Comparison of ENCODE assay signal across 17 cellular contexts in the genomic region with DNA sequence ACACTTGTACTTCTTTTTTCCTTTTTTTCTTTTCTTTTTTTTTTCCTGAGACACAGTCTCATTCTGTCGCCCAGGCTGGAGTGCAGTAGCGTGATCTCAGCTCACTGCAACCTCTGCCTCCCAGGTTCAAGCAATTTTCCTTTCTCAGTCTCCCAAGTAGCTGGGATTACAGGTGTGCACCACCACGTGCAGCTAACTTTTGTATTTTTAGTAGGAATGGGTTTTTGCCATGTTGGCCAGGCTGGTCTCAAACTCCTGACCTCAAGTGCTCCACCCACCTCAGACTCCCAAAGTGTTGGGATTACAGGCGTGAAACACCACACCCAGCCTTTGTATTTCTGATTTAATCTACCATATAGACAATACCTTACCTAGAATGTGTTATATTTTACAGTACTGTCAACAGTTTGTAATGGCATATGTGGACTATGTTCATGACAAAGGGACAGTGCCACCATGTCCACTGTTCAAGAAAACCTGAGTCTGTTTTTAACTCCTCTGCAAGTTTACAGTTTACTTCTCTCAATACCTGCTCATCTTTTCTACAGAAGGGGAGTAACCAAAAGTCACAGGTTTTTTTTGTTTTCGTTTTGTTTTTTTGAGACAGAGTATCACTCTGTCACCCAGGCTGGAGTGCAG.
DNase-seq lines count a peak whose midpoint lies in the region; ATAC-seq, FAIRE-seq and TF ChIP-seq lines count a peak whose summit lies in the region.
"Had no signal": no experiment of that assay in that cellular context is flagged by ENCODE, and none has a peak within 500 bp of the region (broad histone marks: within the 10 kb centered on the region; RNA-seq: fewer than 3 reads in every experiment).

No MANE protein-coding gene starts in this region.

- peaks cover 3 to 41% of the 10 kb centered on the region in 2 donors for H3K36me3 ChIP-seq in psoas muscle (ENCODE audit: insufficient read depth in 1 of 2, low read depth in 1 of 2)
- H3K36me3 ChIP-seq: cardiac muscle cell had no signal

- CTCF ChIA-PET in activated CD4-positive, alpha-beta memory T cell treated with anti-CD3 and anti-CD28 coated beads, Interleukin-2, amount 10 ng/mL, durations not matched to agents 7 days and 5 days (lab: Charles Lee), result interaction anchor here (0.8 to 8.2 kb wide), 11 partner anchors 9 to 82 kb away, joined by 3 to 66 read pairs (median 11); no protein-coding TSS in a partner anchor
- CTCF ChIA-PET in GM10248 (lab: Yijun Ruan, JAX), result interaction anchor here (0.6 to 6.7 kb wide), 11 partner anchors 8 to 82 kb away, joined by 3 to 97 read pairs (median 7); no protein-coding TSS in a partner anchor

- intact Hi-C loops in activated CD4-positive, alpha-beta T cell treated with anti-CD3 and anti-CD28 coated beads, Interleukin-2, amount 10 ng/mL, durations not matched to agents 24 days and 14 days (cut with micrococcal nuclease), result no loop called here
- intact Hi-C loops in psoas muscle (cut with DNase I), result loop anchor here in 1 of 2 donors (10.0 kb wide), 1 partner anchor 293 kb away; the partner anchor contains the start of gene COPG2

- peak; percentile 75 for DNase-seq in activated CD4-positive, alpha-beta T cell treated with anti-CD3 and anti-CD28 coated beads, Interleukin-2, amount 10 ng/mL, durations not matched to agents 24 days and 14 days
- no peak for DNase-seq in activated CD4-positive, alpha-beta T cell treated with anti-CD3 and anti-CD28 coated beads, Interleukin-2, amount 50 U/mL, for 48 hours
- DNase-seq in GM19239 (ENCODE audit: insufficient read length, low spot score) (no peak), psoas muscle (no peak), GM10248 (ENCODE audit: extremely low spot score) (no peak)
- no peak for DNase-seq in activated CD4-positive, alpha-beta memory T cell treated with anti-CD3 and anti-CD28 coated beads, Interleukin-2, amount 10 ng/mL, durations not matched to agents 7 days and 5 days
- no peak for DNase-seq in NK-92 treated with Interleukin-12 subunit alpha and Interleukin-12 subunit beta, amount 100 ng/mL, for 24 hours (lab: John Stamatoyannopoulos, UW)
- DNase-seq: activated T-cell treated with anti-CD3 and anti-CD28 coated beads, Interleukin-2, amount 50 U/mL, for 4 hours; DMS79; heart right ventricle; NCI-H1092 had no signal

- peaks cover 77% of the 10 kb centered on the region for H3K36me3 Mint-ChIP-seq in activated CD4-positive, alpha-beta T cell treated with anti-CD3 and anti-CD28 coated beads, Interleukin-2, amount 10 ng/mL, durations not matched to agents 24 days and 14 days (ENCODE audit: low read depth)
- peaks cover 83% of the 10 kb centered on the region for H3K36me3 Mint-ChIP-seq in activated CD4-positive, alpha-beta memory T cell treated with anti-CD3 and anti-CD28 coated beads, Interleukin-2, amount 10 ng/mL, durations not matched to agents 7 days and 5 days (ENCODE audit: low read depth)
- H3K36me3 Mint-ChIP-seq: type B pancreatic cell had no signal

- no peaks in the 10 kb centered on the region for H3K9me3 ChIP-seq in psoas muscle
- H3K9me3 ChIP-seq: heart right ventricle had no signal

- H3K27me3 ChIP-seq in psoas muscle (ENCODE audit: insufficient read depth in 3 of 3, low read length in 2 of 3), result no peaks in the 10 kb centered on the region
- H3K27me3 ChIP-seq: cardiac muscle cell, heart right ventricle had no signal

- TF ChIP-seq CTCF in psoas muscle (IDR thresholded peaks at IDR 0.05) (no peak), GM10248 (IDR thresholded peaks at IDR 0.05; ENCODE audit: control extremely low read depth, extremely low read depth, low read depth, missing control alignments) (no peak)

- peaks cover 59% of the 10 kb centered on the region for H3K4me1 Mint-ChIP-seq in activated CD4-positive, alpha-beta T cell treated with anti-CD3 and anti-CD28 coated beads, Interleukin-2, amount 10 ng/mL, durations not matched to agents 24 days and 14 days
- peaks cover 72% of the 10 kb centered on the region for H3K4me1 Mint-ChIP-seq in activated CD4-positive, alpha-beta memory T cell treated with anti-CD3 and anti-CD28 coated beads, Interleukin-2, amount 10 ng/mL, durations not matched to agents 7 days and 5 days

- no peaks in the 10 kb centered on the region for H3K9me3 Mint-ChIP-seq in activated CD4-positive, alpha-beta T cell treated with anti-CD3 and anti-CD28 coated beads, Interleukin-2, amount 10 ng/mL, durations not matched to agents 24 days and 14 days
- no peaks in the 10 kb centered on the region for H3K9me3 Mint-ChIP-seq in activated CD4-positive, alpha-beta memory T cell treated with anti-CD3 and anti-CD28 coated beads, Interleukin-2, amount 10 ng/mL, durations not matched to agents 7 days and 5 days
- H3K9me3 Mint-ChIP-seq: activated T-cell treated with anti-CD3 and anti-CD28 coated beads, Interleukin-2, amount 50 U/mL, for 4 hours; type B pancreatic cell had no signal

- H3K27ac Mint-ChIP-seq in activated CD4-positive, alpha-beta T cell treated with anti-CD3 and anti-CD28 coated beads, Interleukin-2, amount 10 ng/mL, durations not matched to agents 24 days and 14 days, result peak overlapping the region; percentile 90
- peak overlapping the region; percentile 88 for H3K27ac Mint-ChIP-seq in activated CD4-positive, alpha-beta memory T cell treated with anti-CD3 and anti-CD28 coated beads, Interleukin-2, amount 10 ng/mL, durations not matched to agents 7 days and 5 days
- H3K27ac Mint-ChIP-seq: type B pancreatic cell had no signal

- ATAC-seq in psoas muscle (no peak), GM18858 (IDR thresholded peaks at IDR 0.05; ENCODE audit: unreplicated experiment) (no peak)
- ATAC-seq: activated T-cell treated with anti-CD3 and anti-CD28 coated beads, Interleukin-2, amount 50 U/mL, for 4 hours; heart right ventricle; left lobe of liver had no signal

- peak overlapping the region; percentile 88 for H3K4me3 Mint-ChIP-seq in activated CD4-positive, alpha-beta T cell treated with anti-CD3 and anti-CD28 coated beads, Interleukin-2, amount 10 ng/mL, durations not matched to agents 24 days and 14 days
- peak overlapping the region; percentile 93 for H3K4me3 Mint-ChIP-seq in activated CD4-positive, alpha-beta memory T cell treated with anti-CD3 and anti-CD28 coated beads, Interleukin-2, amount 10 ng/mL, durations not matched to agents 7 days and 5 days
- H3K4me3 Mint-ChIP-seq: activated T-cell treated with anti-CD3 and anti-CD28 coated beads, Interleukin-2, amount 50 U/mL, for 4 hours; type B pancreatic cell had no signal

- FAIRE-seq in GM19239 (lab: Jason Lieb, UNC), result peak; percentile 23
- FAIRE-seq: GM18507, TTC549 had no signal

- no peak overlapping the region for H3K4me3 ChIP-seq in psoas muscle
- H3K4me3 ChIP-seq: cardiac muscle cell had no signal

- peaks cover 48% of the 10 kb centered on the region for H3K4me1 ChIP-seq in psoas muscle

- H3K27me3 Mint-ChIP-seq in activated CD4-positive, alpha-beta T cell treated with anti-CD3 and anti-CD28 coated beads, Interleukin-2, amount 10 ng/mL, durations not matched to agents 24 days and 14 days, result no peaks in the 10 kb centered on the region
- H3K27me3 Mint-ChIP-seq in activated CD4-positive, alpha-beta memory T cell treated with anti-CD3 and anti-CD28 coated beads, Interleukin-2, amount 10 ng/mL, durations not matched to agents 7 days and 5 days, result no peaks in the 10 kb centered on the region
- H3K27me3 Mint-ChIP-seq: type B pancreatic cell had no signal

- POLR2A ChIA-PET in activated CD4-positive, alpha-beta memory T cell treated with anti-CD3 and anti-CD28 coated beads, Interleukin-2, amount 10 ng/mL, durations not matched to agents 7 days and 5 days (lab: Charles Lee), result interaction anchor here (1.1 to 17.4 kb wide), 21 partner anchors 9 to 150 kb away, joined by 3 to 322 read pairs (median 17); no protein-coding TSS in a partner anchor
- POLR2A ChIA-PET in GM10248 (lab: Yijun Ruan, JAX), result interaction anchor here (0.6 to 2.8 kb wide), 5 partner anchors 9 to 39 kb away, joined by 3 to 12 read pairs (median 4); no protein-coding TSS in a partner anchor

- peak overlapping the region; percentile 7 for H3K27ac ChIP-seq in psoas muscle
- H3K27ac ChIP-seq: cardiac muscle cell had no signal

- 82 to 93% (median 89%) methylated on average over 5 of the region's 5 CpGs for WGBS in psoas muscle, 3 donors
